In genomic region chr3:176951144-176951543, GRCh38 we compare ENCODE assay signal across 20 cellular contexts.
DNase-seq lines count a peak whose midpoint lies in the region; ATAC-seq and TF ChIP-seq lines count a peak whose summit lies in the region.
"Had no signal": no experiment of that assay in that cellular context is flagged by ENCODE, and none has a peak within 500 bp of the region (broad histone marks: within the 10 kb centered on the region; RNA-seq: fewer than 3 reads in every experiment).

No MANE protein-coding gene starts in this region.

- no peaks in the 10 kb centered on the region for H3K79me2 ChIP-seq in OCI-LY7 (ENCODE audit: insufficient read depth, low read depth, low read length)

- H3K36me3 ChIP-seq in breast epithelium, result no peaks in the 10 kb centered on the region
- no peaks in the 10 kb centered on the region for H3K36me3 ChIP-seq in mesenchymal stem cell (ENCODE audit: control insufficient read depth in 1 of 2, insufficient read depth in 2 of 2, low read depth in 1 of 2, low read length in 2 of 2)
- H3K36me3 ChIP-seq in aorta (ENCODE audit: control insufficient read depth in 1 of 2, insufficient read depth in 2 of 2, low read length in 1 of 2), result no peaks in the 10 kb centered on the region
- no peaks in the 10 kb centered on the region for H3K36me3 ChIP-seq in naive thymus-derived CD4-positive, alpha-beta T cell (ENCODE audit: control insufficient read depth in 2 of 3, insufficient read depth in 3 of 3, low read length in 3 of 3)
- no peaks in the 10 kb centered on the region for H3K36me3 ChIP-seq in OCI-LY7 (ENCODE audit: insufficient read depth, low read length)
- H3K36me3 ChIP-seq: cardiac muscle cell, upper lobe of right lung had no signal

- H3K14ac ChIP-seq in mesenchymal stem cell (ENCODE audit: low read length in 2 of 2), result peak overlapping the region in 1 of 2 experiments; percentile 87

- no peaks in the 10 kb centered on the region for H3K4me1 ChIP-seq in breast epithelium
- peaks cover 9% of the 10 kb centered on the region for H3K4me1 ChIP-seq in mesenchymal stem cell (ENCODE audit: control insufficient read depth, insufficient read depth, low read depth, low read length)
- peaks cover 0 to 7% of the 10 kb centered on the region in 2 donors for H3K4me1 ChIP-seq in aorta (ENCODE audit: control insufficient read depth in 1 of 2, insufficient read depth in 2 of 2, low read length in 2 of 2)
- no peaks in the 10 kb centered on the region for H3K4me1 ChIP-seq in naive thymus-derived CD4-positive, alpha-beta T cell (ENCODE audit: control insufficient read depth in 2 of 2, insufficient read depth in 2 of 2, low read length in 2 of 2)
- H3K4me1 ChIP-seq in OCI-LY7 (ENCODE audit: insufficient read depth, low read length, poor library complexity, severe bottlenecking), result no peaks in the 10 kb centered on the region
- H3K4me1 ChIP-seq: upper lobe of right lung had no signal

- no peak overlapping the region for H2BK5ac ChIP-seq in mesenchymal stem cell (ENCODE audit: low read depth, low read length, poor library complexity, severe bottlenecking)

- H3K36me3 Mint-ChIP-seq in MCF 10A (ENCODE audit: insufficient read depth, unreplicated experiment), result no peaks in the 10 kb centered on the region
- no peaks in the 10 kb centered on the region for H3K36me3 Mint-ChIP-seq in effector memory CD8-positive, alpha-beta T cell (ENCODE audit: insufficient read depth)
- H3K36me3 Mint-ChIP-seq in naive thymus-derived CD4-positive, alpha-beta T cell, result no peaks in the 10 kb centered on the region
- H3K36me3 Mint-ChIP-seq: natural killer cell, WTC11 had no signal

- no peaks in the 10 kb centered on the region for H3K9me3 ChIP-seq in breast epithelium
- no peaks in the 10 kb centered on the region for H3K9me3 ChIP-seq in mesenchymal stem cell (ENCODE audit: control insufficient read depth, low read length)
- H3K9me3 ChIP-seq in aorta (ENCODE audit: control insufficient read depth, low read length), result no peaks in the 10 kb centered on the region
- no peaks in the 10 kb centered on the region for H3K9me3 ChIP-seq in naive thymus-derived CD4-positive, alpha-beta T cell (ENCODE audit: control insufficient read depth in 2 of 3, low read length in 3 of 3)
- H3K9me3 ChIP-seq in OCI-LY7 (ENCODE audit: low read length), result no peaks in the 10 kb centered on the region
- H3K9me3 ChIP-seq: SK-N-SH, upper lobe of right lung had no signal

- no peak overlapping the region for H4K8ac ChIP-seq in mesenchymal stem cell (ENCODE audit: low read length)

- H2BK15ac ChIP-seq in mesenchymal stem cell (ENCODE audit: low read depth, poor library complexity, severe bottlenecking), result no peak overlapping the region

- no peak overlapping the region for H4K91ac ChIP-seq in mesenchymal stem cell (ENCODE audit: low read length)

- CTCF ChIA-PET in MCF 10A (lab: Yijun Ruan, JAX), result interaction anchor here (0.6 to 1.4 kb wide), 4 partner anchors 13 to 487 kb away, joined by 3 to 6 read pairs (median 4); no protein-coding TSS in a partner anchor
- CTCF ChIA-PET in naive thymus-derived CD4-positive, alpha-beta T cell (lab: Charles Lee), result no interaction called here
- CTCF ChIA-PET in OCI-LY7 (lab: Charles Lee; ENCODE audit: unreplicated experiment), result no interaction called here

- H2BK120ac ChIP-seq in mesenchymal stem cell (ENCODE audit: low read depth, low read length), result no peak overlapping the region

- H3K9ac ChIP-seq in mesenchymal stem cell (ENCODE audit: low read length), result no peak overlapping the region
- H3K9ac ChIP-seq: SK-N-SH had no signal

- TF ChIP-seq CTCF in MCF 10A (IDR thresholded peaks at IDR 0.05; ENCODE audit: unreplicated experiment) (no peak), breast epithelium (IDR thresholded peaks at IDR 0.05) (no peak), OCI-LY7 (conservative IDR thresholded peaks at IDR 0.05; ENCODE audit: low read length) (no peak)

- H4K20me1 ChIP-seq in OCI-LY7 (ENCODE audit: insufficient read depth, low read length), result no peaks in the 10 kb centered on the region

- H3K18ac ChIP-seq in mesenchymal stem cell (ENCODE audit: low read depth in 1 of 2, low read length in 2 of 2), result no peak overlapping the region

- BruUV-seq in MCF 10A (replicated peaks; lab: Mats Ljungman, UMichigan) (no TSS peak), OCI-LY7 (replicated peaks; lab: Mats Ljungman, UMichigan) (no TSS peak)

- H3K27ac ChIP-seq in breast epithelium (no peak overlapping the region), mesenchymal stem cell (ENCODE audit: low read length, poor library complexity, severe bottlenecking) (peak overlapping the region; percentile 67), aorta (ENCODE audit: low read depth in 1 of 2, low read length in 2 of 2) (peak overlapping the region; percentile 62 to 63), OCI-LY7 (ENCODE audit: low read depth, low read length, poor library complexity, severe bottlenecking) (no peak overlapping the region)
- H3K27ac ChIP-seq in naive thymus-derived CD4-positive, alpha-beta T cell (ENCODE audit: low read depth, low read length), result no peak overlapping the region
- H3K27ac ChIP-seq: 22Rv1, cardiac muscle cell, skin epidermis, upper lobe of right lung had no signal

- POLR2A ChIA-PET in MCF 10A (lab: Yijun Ruan, JAX) (interaction anchor here (0.6 kb wide), 1 partner anchor 1427 kb away, joined by 3 read pairs; no protein-coding TSS in a partner anchor), OCI-LY7 (lab: Charles Lee) (no interaction called here)
- POLR2A ChIA-PET in naive thymus-derived CD4-positive, alpha-beta T cell (lab: Charles Lee), result no interaction called here

- DNase-seq in MCF 10A (ENCODE audit: unreplicated experiment), result no peak
- DNase-seq in breast epithelium (ENCODE audit: low spot score in 2 of 2), result no peak
- DNase-seq in cerebellar nuclear complex (lab: John Stamatoyannopoulos, UW), result peak; percentile 65 to 82
- DNase-seq in mesenchymal stem cell, result no peak
- peak; percentile 76 to 82 for DNase-seq in aorta
- DNase-seq in effector memory CD8-positive, alpha-beta T cell, result no peak
- no peak for DNase-seq in naive thymus-derived CD4-positive, alpha-beta T cell
- DNase-seq in OCI-LY7 (ENCODE audit: low spot score), result no peak
- DNase-seq: activated CD4-positive, alpha-beta T cell treated with anti-CD3 and anti-CD28 coated beads, Interleukin-2, amount 50 U/mL, for 48 hours; activated gamma-delta T cell; DMS79 treated with DMSO at 0.1 percent for 48 hours; natural killer cell; NCI-H187; SK-N-SH; stimulated activated naive CD4-positive, alpha-beta T cell treated with Interleukin-2 at 50 U/mL for 16 hours; upper lobe of right lung had no signal

- H3K27me3 Mint-ChIP-seq in MCF 10A (ENCODE audit: insufficient read depth, unreplicated experiment), result no peaks in the 10 kb centered on the region
- no peaks in the 10 kb centered on the region for H3K27me3 Mint-ChIP-seq in effector memory CD8-positive, alpha-beta T cell
- peaks cover 0 to 4% (median 0%) of the 10 kb centered on the region in 5 donors for H3K27me3 Mint-ChIP-seq in naive thymus-derived CD4-positive, alpha-beta T cell

- intact Hi-C loops in MCF 10A (cut with micrococcal nuclease), result no loop called here
- intact Hi-C loops in breast epithelium (cut with DNase I; ENCODE audit: low total_unique reads), result no loop called here
- intact Hi-C loops in aorta (cut with DNase I), result no loop called here
- intact Hi-C loops in naive thymus-derived CD4-positive, alpha-beta T cell (cut with micrococcal nuclease), result no loop called here
- intact Hi-C loops in OCI-LY7 (cut with micrococcal nuclease; ENCODE audit: unreplicated experiment), result no loop called here

- WGBS in mesenchymal stem cell, result 100% methylated on average over 2 of the region's 3 CpGs
- 7 to 13% methylated on average over 3 of the region's 3 CpGs for WGBS in aorta, 2 donors

- H3K27me3 ChIP-seq in breast epithelium (no peaks in the 10 kb centered on the region), mesenchymal stem cell (ENCODE audit: control insufficient read depth in 1 of 2, insufficient read depth in 1 of 2, low read length in 2 of 2) (no peaks in the 10 kb centered on the region), aorta (ENCODE audit: control insufficient read depth in 1 of 2, insufficient read depth in 2 of 2, low read length in 1 of 2) (no peaks in the 10 kb centered on the region)
- H3K27me3 ChIP-seq in naive thymus-derived CD4-positive, alpha-beta T cell (ENCODE audit: control insufficient read depth in 2 of 2, insufficient read depth in 2 of 2, low read length in 2 of 2), result no peaks in the 10 kb centered on the region
- H3K27me3 ChIP-seq: cardiac muscle cell, upper lobe of right lung had no signal

- peaks cover 37% of the 10 kb centered on the region for H3K4me1 Mint-ChIP-seq in MCF 10A (ENCODE audit: insufficient read depth, unreplicated experiment)
- H3K4me1 Mint-ChIP-seq in effector memory CD8-positive, alpha-beta T cell (ENCODE audit: low read depth in 2 of 2), result no peaks in the 10 kb centered on the region
- no peaks in the 10 kb centered on the region for H3K4me1 Mint-ChIP-seq in naive thymus-derived CD4-positive, alpha-beta T cell
- H3K4me1 Mint-ChIP-seq: natural killer cell had no signal

- no peak overlapping the region for H3K4me3 ChIP-seq in breast epithelium
- no peak overlapping the region for H3K4me3 ChIP-seq in mesenchymal stem cell (ENCODE audit: insufficient read depth in 1 of 2, low read depth in 1 of 2, low read length in 2 of 2)
- H3K4me3 ChIP-seq in aorta (ENCODE audit: low read length in 2 of 2), result no peak overlapping the region
- H3K4me3 ChIP-seq in naive thymus-derived CD4-positive, alpha-beta T cell (ENCODE audit: low read length), result no peak overlapping the region
- no peak overlapping the region for H3K4me3 ChIP-seq in OCI-LY7 (ENCODE audit: low read depth, low read length, poor library complexity, severe bottlenecking)
- H3K4me3 ChIP-seq: cardiac muscle cell, skin epidermis, upper lobe of right lung had no signal

- peak overlapping the region; percentile 47 for H3K4me3 Mint-ChIP-seq in MCF 10A (ENCODE audit: unreplicated experiment)
- H3K4me3 Mint-ChIP-seq in effector memory CD8-positive, alpha-beta T cell, result no peak overlapping the region
- no peak overlapping the region for H3K4me3 Mint-ChIP-seq in naive thymus-derived CD4-positive, alpha-beta T cell
- H3K4me3 Mint-ChIP-seq: natural killer cell, WTC11 had no signal

- ATAC-seq in aorta (ENCODE audit: low FRiP score), result peak; percentile 58
- ATAC-seq in effector memory CD8-positive, alpha-beta T cell (replicated peaks), result no peak
- no peak for ATAC-seq in naive thymus-derived CD4-positive, alpha-beta T cell
- ATAC-seq: natural killer cell, upper lobe of right lung, WTC11 had no signal

- H2AK5ac ChIP-seq in mesenchymal stem cell (ENCODE audit: low read length, severe bottlenecking), result peak overlapping the region; percentile 40

- peak overlapping the region; percentile 79 for H3K27ac Mint-ChIP-seq in MCF 10A (ENCODE audit: low read depth, unreplicated experiment)
- H3K27ac Mint-ChIP-seq in effector memory CD8-positive, alpha-beta T cell, result no peak overlapping the region
- H3K27ac Mint-ChIP-seq in naive thymus-derived CD4-positive, alpha-beta T cell, result no peak overlapping the region
- H3K27ac Mint-ChIP-seq: natural killer cell, WTC11 had no signal

- no peaks in the 10 kb centered on the region for H3K9me2 ChIP-seq in OCI-LY7 (ENCODE audit: insufficient read depth, low read length)
- H3K9me2 ChIP-seq: SK-N-SH had no signal

- no peak overlapping the region for H2AFZ ChIP-seq in mesenchymal stem cell (ENCODE audit: low read depth, low read length)
- H2AFZ ChIP-seq in OCI-LY7 (ENCODE audit: low read length), result no peak overlapping the region

- no peak overlapping the region for H3K4ac ChIP-seq in mesenchymal stem cell (ENCODE audit: low read depth in 1 of 2, low read length in 2 of 2)

- H3K23ac ChIP-seq in mesenchymal stem cell (ENCODE audit: low read length in 2 of 2), result no peak overlapping the region

- H2BK12ac ChIP-seq in mesenchymal stem cell (ENCODE audit: low read length in 2 of 2), result no peak overlapping the region

- TF ChIP-seq POLR2A in breast epithelium (IDR thresholded peaks at IDR 0.05), result no peak

- no peaks in the 10 kb centered on the region for H3K79me1 ChIP-seq in mesenchymal stem cell (replicated peaks; ENCODE audit: low read length, poor library complexity, severe bottlenecking)

- H3K9me3 Mint-ChIP-seq in MCF 10A (ENCODE audit: unreplicated experiment), result no peaks in the 10 kb centered on the region
- no peaks in the 10 kb centered on the region for H3K9me3 Mint-ChIP-seq in effector memory CD8-positive, alpha-beta T cell
- H3K9me3 Mint-ChIP-seq in naive thymus-derived CD4-positive, alpha-beta T cell, result no peaks in the 10 kb centered on the region
- H3K9me3 Mint-ChIP-seq: natural killer cell, WTC11 had no signal

- H3K4me2 ChIP-seq in mesenchymal stem cell (ENCODE audit: low read length, poor library complexity, severe bottlenecking) (no peak overlapping the region), OCI-LY7 (ENCODE audit: low read length) (no peak overlapping the region)
- H3K4me2 ChIP-seq: SK-N-SH had no signal

Comparison
In these comparisons a context has a peak if more than half of its experiments do, and no peak if none do; other contexts are left out.
1. DNase-seq: peak in cerebellar nuclear complex (2 of 2) and aorta (2 of 2); none in MCF 10A (single experiment), breast epithelium (0 of 2), mesenchymal stem cell (single experiment), effector memory CD8-positive, alpha-beta T cell (0 of 3), naive thymus-derived CD4-positive, alpha-beta T cell (0 of 9) and OCI-LY7 (single experiment).
2. H3K27ac ChIP-seq: peak in mesenchymal stem cell (single experiment) and aorta (2 of 2); none in breast epithelium (0 of 2), naive thymus-derived CD4-positive, alpha-beta T cell (single experiment) and OCI-LY7 (single experiment).